Comparison of ENCODE assay signal across 7 cellular contexts in genomic region chr12:55818140-55818728, GRCh38. TPM values are rescaled to one million over a fixed set of nuclear protein-coding genes. Genes with fewer than 3 reads are reported as not detected.
DNase-seq lines count a peak whose midpoint lies in the region; ATAC-seq lines count a peak whose summit lies in the region.
"Had no signal": no experiment of that assay in that cellular context is flagged by ENCODE, and none has a peak within 500 bp of the region (broad histone marks: within the 10 kb centered on the region; RNA-seq: fewer than 3 reads in every experiment).

No MANE protein-coding gene starts in this region.

- H3K9me3 ChIP-seq in CD4-positive, CD25-positive, alpha-beta regulatory T cell (ENCODE audit: control insufficient read depth in 2 of 2, low read length in 2 of 2): no peaks in the 10 kb centered on the region
- H3K9me3 ChIP-seq in HAP-1: no peaks in the 10 kb centered on the region
- no peaks in the 10 kb centered on the region for H3K9me3 ChIP-seq in SK-N-MC (ENCODE audit: low read depth, low read length)

- peak overlapping the region; percentile 82 for H3K9ac ChIP-seq in SK-N-MC (ENCODE audit: insufficient read length)

- H3K27ac ChIP-seq in CD4-positive, CD25-positive, alpha-beta regulatory T cell (ENCODE audit: insufficient read depth, low read length, poor library complexity, severe bottlenecking): peak overlapping the region; percentile 87
- H3K27ac ChIP-seq in SK-N-MC: no peak overlapping the region

- in situ Hi-C loops in HAP-1 (cut with MboI; ENCODE audit: low sequenced_read_pairs): loop anchor here (5.0 kb wide), 1 partner anchor 109 kb away; the partner anchor contains the start of gene PYM1

- H3K27me3 Mint-ChIP-seq in CD4-positive, CD25-positive, alpha-beta regulatory T cell: no peaks in the 10 kb centered on the region

- peak overlapping the region; percentile 95 for H3K4me3 ChIP-seq in CD4-positive, CD25-positive, alpha-beta regulatory T cell (ENCODE audit: low read depth, low read length)
- H3K4me3 ChIP-seq in HAP-1: peak overlapping the region; percentile 75
- H3K4me3 ChIP-seq in SK-N-MC: peak overlapping the region; percentile 99

- peaks cover 39% of the 10 kb centered on the region for H3K4me1 ChIP-seq in CD4-positive, CD25-positive, alpha-beta regulatory T cell (ENCODE audit: control insufficient read depth, insufficient read depth, low read length, poor library complexity, severe bottlenecking)
- peaks cover 24% of the 10 kb centered on the region for H3K4me1 ChIP-seq in HAP-1

- H3K4me1 Mint-ChIP-seq in CD4-positive, CD25-positive, alpha-beta regulatory T cell: peaks cover 7 to 56% (median 30%) of the 10 kb centered on the region in 4 donors

- H3K36me3 ChIP-seq in CD4-positive, CD25-positive, alpha-beta regulatory T cell (ENCODE audit: control insufficient read depth, insufficient read depth, low read length): peaks cover 45% of the 10 kb centered on the region
- H3K36me3 ChIP-seq in HAP-1 (replicated peaks): peaks cover 54% of the 10 kb centered on the region
- peaks cover 70% of the 10 kb centered on the region for H3K36me3 ChIP-seq in SK-N-MC (ENCODE audit: insufficient read depth, low read length)

- H3K4me3 Mint-ChIP-seq in CD4-positive, CD25-positive, alpha-beta regulatory T cell: no peak overlapping the region

- peak; percentile 35 to 38 for ATAC-seq in CD4-positive, CD25-positive, alpha-beta regulatory T cell (ENCODE audit: low read depth in 2 of 2)

- peaks cover 12% of the 10 kb centered on the region for H3K36me3 Mint-ChIP-seq in CD4-positive, CD25-positive, alpha-beta regulatory T cell

- H3K9me3 Mint-ChIP-seq in CD4-positive, CD25-positive, alpha-beta regulatory T cell: no peaks in the 10 kb centered on the region

- H3K27me3 ChIP-seq in CD4-positive, CD25-positive, alpha-beta regulatory T cell (ENCODE audit: control insufficient read depth, insufficient read depth, low read length): no peaks in the 10 kb centered on the region
- H3K27me3 ChIP-seq in HAP-1 (ENCODE audit: low read depth): no peaks in the 10 kb centered on the region

- H3K27ac Mint-ChIP-seq in CD4-positive, CD25-positive, alpha-beta regulatory T cell: peak overlapping the region in 1 of 3 donors; percentile 7

- DNase-seq in CD4-positive, CD25-positive, alpha-beta regulatory T cell: no peak
- DNase-seq in HAP-1 (ENCODE audit: low spot score in 2 of 2): no peak
- no peak for DNase-seq in SK-N-MC (ENCODE audit: low read depth, low spot score)
- DNase-seq in kidney glomerular epithelial cell (lab: John Stamatoyannopoulos, UW): peak; percentile 69
- no peak for DNase-seq in NCI-H187 treated with DMSO at 0.1 percent for 48 hours (lab: John Stamatoyannopoulos, UW)
- DNase-seq in retina: no peak

RNA-seq across cellular contexts. Expression of gene ORMDL2, which starts 0.4 kb away (rescaled TPM):
- total RNA-seq in CD4-positive, CD25-positive, alpha-beta regulatory T cell: 17.8 TPM
- 100 to 1,000 TPM; 132 to 199 (median 140) TPM for polyA plus RNA-seq in CD4-positive, CD25-positive, alpha-beta regulatory T cell

RNA-seq across cellular contexts. Expression of gene SARNP, which starts 0.7 kb away (rescaled TPM):
- total RNA-seq in CD4-positive, CD25-positive, alpha-beta regulatory T cell: 49.3 TPM
- 100 to 1,000 TPM; 109 to 159 (median 134) TPM for polyA plus RNA-seq in CD4-positive, CD25-positive, alpha-beta regulatory T cell

RNA-seq across cellular contexts. Expression of gene DNAJC14, which starts 11.2 kb away (rescaled TPM):
- 19.7 TPM for total RNA-seq in CD4-positive, CD25-positive, alpha-beta regulatory T cell
- polyA plus RNA-seq in CD4-positive, CD25-positive, alpha-beta regulatory T cell: 10 to 100 TPM; 38.3 to 43.0 (median 42.3) TPM

RNA-seq across cellular contexts. Expression of gene MMP19, which starts 24.5 kb away (rescaled TPM):
- not detected for total RNA-seq in CD4-positive, CD25-positive, alpha-beta regulatory T cell
- not detected for polyA plus RNA-seq in CD4-positive, CD25-positive, alpha-beta regulatory T cell
- total RNA-seq: NCI-H460 had no signal
